Comparison of ENCODE assay signal across 8 cellular contexts in the genomic region with DNA sequence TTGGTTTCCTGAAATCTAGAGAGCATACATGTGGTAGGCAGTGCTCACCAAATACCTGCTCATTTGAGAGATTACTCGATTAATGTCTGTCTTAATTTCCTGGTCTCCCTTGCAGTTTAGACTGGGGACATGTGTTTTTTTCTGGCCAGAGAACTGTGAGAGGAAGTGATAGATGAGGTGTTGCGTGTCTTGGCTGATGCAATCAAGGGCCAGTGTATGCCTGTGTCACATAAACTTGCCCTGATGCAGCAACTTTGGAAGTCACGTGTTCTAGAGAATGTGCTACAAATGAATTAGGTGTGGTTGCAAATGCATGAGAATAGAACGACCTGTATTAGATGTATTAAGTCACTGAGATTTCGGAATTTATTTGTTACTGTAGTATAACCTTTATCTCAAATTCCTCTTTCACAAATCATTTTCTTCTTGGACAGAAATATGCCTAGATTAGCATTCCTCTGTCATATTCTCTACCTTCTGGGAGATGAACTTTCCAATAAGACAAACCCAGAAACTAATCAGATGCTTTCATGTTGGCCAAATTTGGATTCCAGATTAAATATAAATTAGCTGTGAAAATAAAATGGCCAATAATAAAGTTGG.
A peak's percentile ranks its signal among the peaks of the same experiment; 100 is the strongest.
DNase-seq lines count a peak whose midpoint lies in the region; ATAC-seq and TF ChIP-seq lines count a peak whose summit lies in the region.
"Had no signal": no experiment of that assay in that cellular context is flagged by ENCODE, and none has a peak within 500 bp of the region (broad histone marks: within the 10 kb centered on the region; RNA-seq: fewer than 3 reads in every experiment).

No MANE protein-coding gene starts in this region.

- H3K36me3 Mint-ChIP-seq in stimulated activated naive B cell treated with anti-CD40 and anti-IgM and Interleukin-4, amounts not matched to agents 10 μg/mL and 1 μg/mL and 100 μg/mL, for 72 hours = peaks cover 0 to 4% of the 10 kb centered on the region in 2 donors
- H3K36me3 Mint-ChIP-seq: naive B cell had no signal

- H3K9me3 Mint-ChIP-seq in stimulated activated naive B cell treated with anti-CD40 and anti-IgM and Interleukin-4, amounts not matched to agents 10 μg/mL and 1 μg/mL and 100 μg/mL, for 72 hours = peaks cover 0 to 2% of the 10 kb centered on the region in 2 donors
- H3K9me3 Mint-ChIP-seq: naive B cell had no signal

- no peak overlapping the region for H3K4me3 ChIP-seq in SU-DHL-6 (ENCODE audit: insufficient read depth, low read length, poor library complexity, severe bottlenecking)

- no peaks in the 10 kb centered on the region for H3K36me3 ChIP-seq in SU-DHL-6 (ENCODE audit: low read length)

- H4K20me1 ChIP-seq in SU-DHL-6 (ENCODE audit: low read depth, low read length) = no peaks in the 10 kb centered on the region

- ATAC-seq in GM18499 (IDR thresholded peaks at IDR 0.05; ENCODE audit: insufficient read depth, unreplicated experiment) (peak; percentile 56), HG02798 (IDR thresholded peaks at IDR 0.05; ENCODE audit: poor library complexity, unreplicated experiment) (peak; percentile 71)
- ATAC-seq in stimulated activated naive B cell treated with anti-CD40 and anti-IgM and Interleukin-4, amounts not matched to agents 10 μg/mL and 1 μg/mL and 100 μg/mL, for 72 hours (replicated peaks) = peak; percentile 57 to 60

- TF ChIP-seq CTCF in SU-DHL-6 (IDR thresholded peaks at IDR 0.05; ENCODE audit: insufficient read depth, low read length, poor library complexity, severe bottlenecking) = no peak

- H3K9ac ChIP-seq in SU-DHL-6 (ENCODE audit: low read length) = no peak overlapping the region

- H3K79me2 ChIP-seq in SU-DHL-6 (ENCODE audit: insufficient read depth, low read length) = no peaks in the 10 kb centered on the region

- H3F3A ChIP-seq in SU-DHL-6 (ENCODE audit: insufficient read depth) = no peaks in the 10 kb centered on the region

- H3K27ac ChIP-seq in SU-DHL-6 (ENCODE audit: low read depth, low read length) = no peak overlapping the region

- H3K27ac Mint-ChIP-seq in stimulated activated naive B cell treated with anti-CD40 and anti-IgM and Interleukin-4, amounts not matched to agents 10 μg/mL and 1 μg/mL and 100 μg/mL, for 72 hours = no peak overlapping the region
- H3K27ac Mint-ChIP-seq: naive B cell had no signal

- H3K4me3 Mint-ChIP-seq in stimulated activated naive B cell treated with anti-CD40 and anti-IgM and Interleukin-4, amounts not matched to agents 10 μg/mL and 1 μg/mL and 100 μg/mL, for 72 hours = no peak overlapping the region
- H3K4me3 Mint-ChIP-seq: naive B cell had no signal

- no peaks in the 10 kb centered on the region for H3K27me3 ChIP-seq in SU-DHL-6 (ENCODE audit: low read length)

- H3K9me2 ChIP-seq in SU-DHL-6 (replicated peaks; ENCODE audit: insufficient read depth, low read length) = no peaks in the 10 kb centered on the region; the same call in 1 of the 2 replicates

- H3K4me1 Mint-ChIP-seq in stimulated activated naive B cell treated with anti-CD40 and anti-IgM and Interleukin-4, amounts not matched to agents 10 μg/mL and 1 μg/mL and 100 μg/mL, for 72 hours = peaks cover 17 to 26% of the 10 kb centered on the region in 2 donors

- H3K4me2 ChIP-seq in SU-DHL-6 (ENCODE audit: low read depth, low read length, poor library complexity, severe bottlenecking) = peak overlapping the region; percentile 34

- DNase-seq in germinal center (ENCODE audit: low spot score) (peak; percentile 14), DMS 273 (lab: John Stamatoyannopoulos, UW; ENCODE audit: unreplicated experiment) (no peak), NCI-H510A (lab: John Stamatoyannopoulos, UW) (no peak)
- DNase-seq in stimulated activated naive B cell treated with anti-CD40 and anti-IgM and Interleukin-4, amounts not matched to agents 10 μg/mL and 1 μg/mL and 100 μg/mL, for 72 hours = no peak
- DNase-seq: naive B cell had no signal

- no peaks in the 10 kb centered on the region for H3K9me3 ChIP-seq in SU-DHL-6 (ENCODE audit: insufficient read depth, low read length)

- peak overlapping the region; percentile 9 for H2AFZ ChIP-seq in SU-DHL-6 (ENCODE audit: low read depth, low read length, severe bottlenecking)

- no peaks in the 10 kb centered on the region for H3K27me3 Mint-ChIP-seq in stimulated activated naive B cell treated with anti-CD40 and anti-IgM and Interleukin-4, amounts not matched to agents 10 μg/mL and 1 μg/mL and 100 μg/mL, for 72 hours
- H3K27me3 Mint-ChIP-seq: naive B cell had no signal
